In the genomic region with DNA sequence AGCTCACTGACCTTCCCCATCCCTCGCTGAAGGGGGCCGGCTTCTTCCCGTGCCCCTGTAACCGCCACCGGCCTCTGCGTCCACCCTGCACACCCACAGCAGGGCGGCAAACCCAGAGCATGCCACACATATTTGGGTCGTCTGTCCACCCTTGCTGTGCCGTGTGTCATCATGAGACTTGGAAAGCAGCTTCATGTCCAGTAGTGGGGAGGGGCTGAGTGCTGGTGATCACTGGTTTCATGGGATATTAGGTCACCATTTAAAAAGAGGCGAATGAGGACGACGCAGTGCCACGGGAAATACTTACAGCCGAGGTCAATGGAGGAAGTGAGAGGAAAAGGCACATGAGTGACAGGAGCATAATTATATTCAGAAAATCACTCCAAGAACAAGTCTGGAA, we compare ENCODE assay signal across 18 cellular contexts.
"Had no signal": no experiment of that assay in that cellular context is flagged by ENCODE, and none has a peak within 500 bp of the region (broad histone marks: within the 10 kb centered on the region; RNA-seq: fewer than 3 reads in every experiment).

No MANE protein-coding gene starts in this region.

- H3K4me1 Mint-ChIP-seq: activated T-helper 17 cell treated with anti-CD3 and anti-CD28 coated beads, Interleukin-2, amount 50 U/mL, for 72 hours; T-cell had no signal

- H3K4me3 Mint-ChIP-seq: activated T-helper 17 cell treated with anti-CD3 and anti-CD28 coated beads, Interleukin-2, amount 50 U/mL, for 72 hours; T-cell had no signal

- DNase-seq: activated CD4-positive, alpha-beta T cell treated with anti-CD3 and anti-CD28 coated beads for 1 hour; activated CD4-positive, alpha-beta T cell treated with anti-CD3 and anti-CD28 coated beads, Interleukin-2, amount 50 U/mL, for 4 hours; activated naive CD4-positive, alpha-beta T cell treated with anti-CD3 and anti-CD28 coated beads, Interleukin-2, amount 50 U/mL, for 16 hours; colonic mucosa; esophagus squamous epithelium; hippocampal formation; SK-N-SH; small intestine; stimulated activated naive CD8-positive, alpha-beta T cell treated with anti-CD3 and anti-CD28 coated beads, Interleukin-15, Interleukin-2, amounts not matched to agents 100 U/mL and 50 U/mL, for 24 hours; T1000; testis had no signal

- H3K36me3 ChIP-seq: cardiac muscle cell, colonic mucosa, esophagus squamous epithelium, neutrophil had no signal

- H3K9me3 Mint-ChIP-seq: activated T-helper 17 cell treated with anti-CD3 and anti-CD28 coated beads, Interleukin-2, amount 50 U/mL, for 72 hours; T-cell had no signal

- H3K27me3 ChIP-seq: cardiac muscle cell, colonic mucosa, neutrophil, testis had no signal

- H3K27ac Mint-ChIP-seq: activated T-helper 17 cell treated with anti-CD3 and anti-CD28 coated beads, Interleukin-2, amount 50 U/mL, for 72 hours; T-cell had no signal

- H3K27ac ChIP-seq: cardiac muscle cell, colonic mucosa, neutrophil, VCaP had no signal

- H3K36me3 Mint-ChIP-seq: T-cell had no signal

- H3K4me1 ChIP-seq: colonic mucosa had no signal

- H3K4me3 ChIP-seq: cardiac muscle cell, colonic mucosa, esophagus squamous epithelium had no signal

- FAIRE-seq: astrocyte, endothelial cell of umbilical vein, small intestine had no signal

- H3K9me3 ChIP-seq: colonic mucosa, esophagus squamous epithelium, neutrophil, SK-N-SH, testis had no signal
